Comparison of ENCODE assay signal across 30 cellular contexts in the genomic region with DNA sequence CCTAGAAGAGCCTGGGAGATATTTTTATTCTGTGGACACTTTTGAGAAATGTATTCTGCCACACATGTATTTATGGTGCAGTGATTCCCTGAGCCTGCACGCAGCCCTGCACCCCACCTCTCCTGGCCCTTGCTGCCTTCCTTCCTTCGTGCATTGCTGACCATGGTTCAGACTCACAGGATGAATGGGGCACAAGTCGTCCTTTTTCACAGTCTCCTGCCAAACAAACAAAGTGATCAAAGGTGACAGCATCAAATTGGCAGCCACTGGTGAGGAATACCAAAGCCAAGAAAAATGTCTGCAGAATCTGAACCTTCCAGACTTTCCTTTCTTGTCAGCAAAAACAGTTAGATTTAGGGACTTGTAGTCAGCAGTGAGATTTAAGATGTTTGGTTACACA.
"Had no signal": no experiment of that assay in that cellular context is flagged by ENCODE, and none has a peak within 500 bp of the region (broad histone marks: within the 10 kb centered on the region; RNA-seq: fewer than 3 reads in every experiment).

No MANE protein-coding gene starts in this region.

- DNase-seq: activated CD4-positive, alpha-beta memory T cell treated with anti-CD3 and anti-CD28 coated beads for 36 hours; activated CD4-positive, alpha-beta T cell treated with anti-CD3 and anti-CD28 coated beads for 36 hours; activated CD4-positive, alpha-beta T cell treated with anti-CD3 and anti-CD28 coated beads, Interleukin-2, amount 10 ng/mL, durations not matched to agents 24 days and 14 days; activated CD4-positive, CD25-positive, alpha-beta regulatory T cell; activated CD4-positive, CD25-positive, alpha-beta regulatory T cell treated with anti-CD3 and anti-CD28 coated beads, Interleukin-2, amount 50 U/mL, for 72 hours; activated CD8-positive, alpha-beta memory T cell treated with anti-CD3 and anti-CD28 coated beads, Interleukin-2, amount 10 ng/mL, durations not matched to agents 7 days and 5 days; activated CD8-positive, alpha-beta memory T cell treated with anti-CD3 and anti-CD28 coated beads, Interleukin-2, amount 50 U/mL, for 4 hours; activated CD8-positive, alpha-beta T cell treated with anti-CD3 and anti-CD28 coated beads, Interleukin-2, amount 10 ng/mL, durations not matched to agents 7 days and 5 days; activated gamma-delta T cell; activated naive CD4-positive, alpha-beta T cell; activated naive CD4-positive, alpha-beta T cell treated with anti-CD3 and anti-CD28 coated beads, Interleukin-2, amount 10 ng/mL, durations not matched to agents 7 days and 5 days; activated naive CD8-positive, alpha-beta T cell treated with anti-CD3 and anti-CD28 coated beads, Interleukin-2, amount 10 ng/mL, durations not matched to agents 7 days and 5 days; activated T-cell treated with anti-CD3 and anti-CD28 coated beads, Interleukin-2, amount 50 U/mL, for 1 hour; activated T-cell treated with anti-CD3 and anti-CD28 coated beads, Interleukin-2, amount 50 U/mL, for 48 hours; brain microvascular endothelial cell; dorsolateral prefrontal cortex; effector memory CD4-positive, alpha-beta T cell; erythroblast; foreskin keratinocyte; gastrocnemius medialis; glutamatergic neuron; heart left ventricle; T-helper 2 cell had no signal

- H3K4me1 ChIP-seq: ascending aorta, esophagus muscularis mucosa, foreskin keratinocyte, gastrocnemius medialis, heart left ventricle had no signal

- H3K4me1 Mint-ChIP-seq: activated CD4-positive, alpha-beta T cell treated with anti-CD3 and anti-CD28 coated beads for 36 hours; activated CD4-positive, alpha-beta T cell treated with anti-CD3 and anti-CD28 coated beads, Interleukin-2, amount 10 ng/mL, durations not matched to agents 24 days and 14 days; activated CD8-positive, alpha-beta memory T cell treated with anti-CD3 and anti-CD28 coated beads, Interleukin-2, amount 10 ng/mL, durations not matched to agents 7 days and 5 days; activated naive CD4-positive, alpha-beta T cell treated with anti-CD3 and anti-CD28 coated beads, Interleukin-2, amount 10 ng/mL, durations not matched to agents 7 days and 5 days; activated naive CD8-positive, alpha-beta T cell treated with anti-CD3 and anti-CD28 coated beads, Interleukin-2, amount 10 ng/mL, durations not matched to agents 7 days and 5 days; central memory CD8-positive, alpha-beta T cell had no signal

- H3K27ac Mint-ChIP-seq: activated CD4-positive, alpha-beta memory T cell treated with anti-CD3 and anti-CD28 coated beads for 36 hours; activated CD4-positive, alpha-beta T cell treated with anti-CD3 and anti-CD28 coated beads for 36 hours; activated CD4-positive, alpha-beta T cell treated with anti-CD3 and anti-CD28 coated beads, Interleukin-2, amount 10 ng/mL, durations not matched to agents 24 days and 14 days; activated CD8-positive, alpha-beta memory T cell treated with anti-CD3 and anti-CD28 coated beads, Interleukin-2, amount 10 ng/mL, durations not matched to agents 7 days and 5 days; activated CD8-positive, alpha-beta T cell treated with anti-CD3 and anti-CD28 coated beads, Interleukin-2, amount 10 ng/mL, durations not matched to agents 7 days and 5 days; activated naive CD4-positive, alpha-beta T cell treated with anti-CD3 and anti-CD28 coated beads, Interleukin-2, amount 10 ng/mL, durations not matched to agents 7 days and 5 days; activated naive CD4-positive, alpha-beta T cell treated with anti-CD3 and anti-CD28 coated beads, Interleukin-2, amount 50 U/mL, for 72 hours; activated naive CD8-positive, alpha-beta T cell treated with anti-CD3 and anti-CD28 coated beads, Interleukin-2, amount 10 ng/mL, durations not matched to agents 7 days and 5 days; dendritic cell treated with granulocyte-macrophage colony-stimulating factor and Interleukin-4, amounts not matched to agents 40 ng/mL and 50 ng/mL, for 4 days had no signal

- FAIRE-seq: bronchial epithelial cell had no signal

- H3K27me3 Mint-ChIP-seq: activated CD4-positive, alpha-beta T cell treated with anti-CD3 and anti-CD28 coated beads, Interleukin-2, amount 10 ng/mL, durations not matched to agents 24 days and 14 days; activated naive CD4-positive, alpha-beta T cell treated with anti-CD3 and anti-CD28 coated beads, Interleukin-2, amount 10 ng/mL, durations not matched to agents 7 days and 5 days; dendritic cell treated with granulocyte-macrophage colony-stimulating factor and Interleukin-4, amounts not matched to agents 40 ng/mL and 50 ng/mL, for 4 days had no signal

- H3K27me3 ChIP-seq: ascending aorta, brain microvascular endothelial cell, dorsolateral prefrontal cortex, esophagus muscularis mucosa, foreskin keratinocyte, gastrocnemius medialis, heart left ventricle had no signal

- ATAC-seq: activated CD4-positive, alpha-beta T cell treated with anti-CD3 and anti-CD28 coated beads for 36 hours; activated CD8-positive, alpha-beta memory T cell treated with anti-CD3 and anti-CD28 coated beads, Interleukin-2, amount 10 ng/mL, durations not matched to agents 7 days and 5 days; activated CD8-positive, alpha-beta T cell treated with anti-CD3 and anti-CD28 coated beads, Interleukin-2, amount 10 ng/mL, durations not matched to agents 7 days and 5 days; activated naive CD4-positive, alpha-beta T cell treated with anti-CD3 and anti-CD28 coated beads, Interleukin-2, amount 50 U/mL, for 72 hours; foreskin keratinocyte; gastrocnemius medialis; heart left ventricle had no signal

- H3K36me3 ChIP-seq: ascending aorta, brain microvascular endothelial cell, esophagus muscularis mucosa, gastrocnemius medialis, heart left ventricle had no signal

- H3K27ac ChIP-seq: ascending aorta, brain microvascular endothelial cell, coronary artery, dorsolateral prefrontal cortex, esophagus muscularis mucosa, foreskin keratinocyte, gastrocnemius medialis, heart left ventricle had no signal

- H3K4me3 Mint-ChIP-seq: activated CD4-positive, alpha-beta memory T cell treated with anti-CD3 and anti-CD28 coated beads for 36 hours; activated CD4-positive, alpha-beta T cell treated with anti-CD3 and anti-CD28 coated beads for 36 hours; activated CD4-positive, alpha-beta T cell treated with anti-CD3 and anti-CD28 coated beads, Interleukin-2, amount 10 ng/mL, durations not matched to agents 24 days and 14 days; activated CD8-positive, alpha-beta memory T cell treated with anti-CD3 and anti-CD28 coated beads, Interleukin-2, amount 10 ng/mL, durations not matched to agents 7 days and 5 days; activated CD8-positive, alpha-beta T cell treated with anti-CD3 and anti-CD28 coated beads, Interleukin-2, amount 10 ng/mL, durations not matched to agents 7 days and 5 days; activated naive CD4-positive, alpha-beta T cell treated with anti-CD3 and anti-CD28 coated beads, Interleukin-2, amount 10 ng/mL, durations not matched to agents 7 days and 5 days; activated naive CD8-positive, alpha-beta T cell treated with anti-CD3 and anti-CD28 coated beads, Interleukin-2, amount 10 ng/mL, durations not matched to agents 7 days and 5 days; central memory CD8-positive, alpha-beta T cell; dendritic cell treated with granulocyte-macrophage colony-stimulating factor and Interleukin-4, amounts not matched to agents 40 ng/mL and 50 ng/mL, for 4 days had no signal

- H3K9me3 ChIP-seq: ascending aorta, esophagus muscularis mucosa, gastrocnemius medialis, heart left ventricle had no signal

- H3K4me3 ChIP-seq: ascending aorta, coronary artery, dorsolateral prefrontal cortex, esophagus muscularis mucosa, gastrocnemius medialis, heart left ventricle had no signal

- H3K36me3 Mint-ChIP-seq: activated CD4-positive, alpha-beta memory T cell treated with anti-CD3 and anti-CD28 coated beads for 36 hours; activated CD8-positive, alpha-beta memory T cell treated with anti-CD3 and anti-CD28 coated beads, Interleukin-2, amount 10 ng/mL, durations not matched to agents 7 days and 5 days; activated naive CD4-positive, alpha-beta T cell treated with anti-CD3 and anti-CD28 coated beads, Interleukin-2, amount 10 ng/mL, durations not matched to agents 7 days and 5 days; activated naive CD8-positive, alpha-beta T cell treated with anti-CD3 and anti-CD28 coated beads, Interleukin-2, amount 10 ng/mL, durations not matched to agents 7 days and 5 days had no signal

- H3K9me3 Mint-ChIP-seq: activated CD4-positive, alpha-beta memory T cell treated with anti-CD3 and anti-CD28 coated beads for 36 hours; activated naive CD4-positive, alpha-beta T cell treated with anti-CD3 and anti-CD28 coated beads, Interleukin-2, amount 10 ng/mL, durations not matched to agents 7 days and 5 days had no signal
